Comparison of ENCODE assay signal across 12 cellular contexts in genomic region chr9:114112778-114113585, GRCh38. TPM values are rescaled to one million over a fixed set of nuclear protein-coding genes. Genes with fewer than 3 reads are reported as not detected.
DNase-seq lines count a peak whose midpoint lies in the region; ATAC-seq and TF ChIP-seq lines count a peak whose summit lies in the region.
"Had no signal": no experiment of that assay in that cellular context is flagged by ENCODE, and none has a peak within 500 bp of the region (broad histone marks: within the 10 kb centered on the region; RNA-seq: fewer than 3 reads in every experiment).

No MANE protein-coding gene starts in this region.

- H3K4me1 Mint-ChIP-seq in type B pancreatic cell (ENCODE audit: unreplicated experiment) = peaks cover 24% of the 10 kb centered on the region

- H3K36me3 Mint-ChIP-seq in type B pancreatic cell = no peaks in the 10 kb centered on the region
- H3K36me3 Mint-ChIP-seq: IgD-negative memory B cell; stimulated activated effector memory CD8-positive, alpha-beta T cell treated with anti-CD3 and anti-CD28 coated beads, Interleukin-12 subunit alpha, Interleukin-12 subunit beta, amount 100 ng/mL, for 72 hours had no signal

- peaks cover 19% of the 10 kb centered on the region for H3K27me3 Mint-ChIP-seq in type B pancreatic cell

- no peaks in the 10 kb centered on the region for H3K27me3 ChIP-seq in RWPE2 (ENCODE audit: insufficient read depth, poor library complexity, severe bottlenecking)
- H3K27me3 ChIP-seq: ascending aorta had no signal

- H3K27ac Mint-ChIP-seq in type B pancreatic cell = no peak overlapping the region
- H3K27ac Mint-ChIP-seq: stimulated activated effector memory CD8-positive, alpha-beta T cell treated with anti-CD3 and anti-CD28 coated beads, Interleukin-12 subunit alpha, Interleukin-12 subunit beta, amount 100 ng/mL, for 72 hours had no signal

- ATAC-seq in RWPE2 (ENCODE audit: low read depth) (peak; percentile 41; the same call in 1 of the 3 replicates), omental fat pad (ENCODE audit: low FRiP score) (peak; percentile 42), HG03469 (IDR thresholded peaks at IDR 0.05; ENCODE audit: unreplicated experiment) (no peak)

- H3K9me3 ChIP-seq in RWPE2 (ENCODE audit: severe bottlenecking) = no peaks in the 10 kb centered on the region
- H3K9me3 ChIP-seq: ascending aorta had no signal

- peak; percentile 62 for DNase-seq in AG08395 (ENCODE audit: low spot score)
- no peak for DNase-seq in RWPE2 (ENCODE audit: low spot score)
- peak; percentile 68 to 86 for DNase-seq in foreskin fibroblast
- DNase-seq in omental fat pad (ENCODE audit: low spot score) = peak; percentile 58
- DNase-seq in type B pancreatic cell (ENCODE audit: extremely low spot score, unreplicated experiment) = no peak
- no peak for DNase-seq in COR-L47 (lab: John Stamatoyannopoulos, UW)
- no peak for DNase-seq in germinal center (ENCODE audit: low spot score)

- TF ChIP-seq CTCF in RWPE2 (IDR thresholded peaks at IDR 0.05; ENCODE audit: poor library complexity, severe bottlenecking) = no peak
- TF ChIP-seq CTCF in foreskin fibroblast (IDR thresholded peaks at IDR 0.05; ENCODE audit: low read depth, low read length) = no peak
- TF ChIP-seq CTCF in omental fat pad (IDR thresholded peaks at IDR 0.05) = no peak
- no peak for TF ChIP-seq CTCF in type B pancreatic cell (conservative IDR thresholded peaks at IDR 0.05)

- H3K27ac ChIP-seq in RWPE2 (ENCODE audit: poor library complexity, severe bottlenecking) = no peak overlapping the region

- no peaks in the 10 kb centered on the region for H3K36me3 ChIP-seq in RWPE2 (ENCODE audit: low read depth)
- H3K36me3 ChIP-seq: ascending aorta had no signal

- H3K4me3 ChIP-seq in RWPE2 (ENCODE audit: severe bottlenecking) (no peak overlapping the region), foreskin fibroblast (ENCODE audit: low read depth in 1 of 2, low read length in 2 of 2) (no peak overlapping the region)
- H3K4me3 ChIP-seq: ascending aorta had no signal

- H3K4me1 ChIP-seq in RWPE2 (ENCODE audit: insufficient read depth, poor library complexity, severe bottlenecking) = peaks cover 10% of the 10 kb centered on the region

- H3K9me3 Mint-ChIP-seq in type B pancreatic cell = no peaks in the 10 kb centered on the region
- H3K9me3 Mint-ChIP-seq: stimulated activated effector memory CD8-positive, alpha-beta T cell treated with anti-CD3 and anti-CD28 coated beads, Interleukin-12 subunit alpha, Interleukin-12 subunit beta, amount 100 ng/mL, for 72 hours had no signal

- no peak overlapping the region for H3K4me3 Mint-ChIP-seq in type B pancreatic cell
- H3K4me3 Mint-ChIP-seq: IgD-negative memory B cell; stimulated activated effector memory CD8-positive, alpha-beta T cell treated with anti-CD3 and anti-CD28 coated beads, Interleukin-12 subunit alpha, Interleukin-12 subunit beta, amount 100 ng/mL, for 72 hours had no signal

RNA-seq across cellular contexts. Expression of gene KIF12, which starts 13.9 kb away (rescaled TPM):
- total RNA-seq in omental fat pad (under 1 TPM in 2 of 4 donors, not detected in 2; 0.12 to 0.19 TPM), type B pancreatic cell (ENCODE audit: low replicate concordance) (33.2 and 35.9 TPM in 2 replicates)
- total RNA-seq: ascending aorta had no signal

RNA-seq across cellular contexts. Expression of gene AMBP, which starts 34.9 kb away (rescaled TPM):
- total RNA-seq in omental fat pad (not detected), type B pancreatic cell (ENCODE audit: low replicate concordance) (110 and 230 TPM in 2 replicates)
- total RNA-seq: pulmonary artery endothelial cell had no signal

RNA-seq across cellular contexts. Expression of gene COL27A1, which starts 42.4 kb away (rescaled TPM):
- total RNA-seq in omental fat pad (10 to 100 TPM in 3 of 4 donors, 1 to 10 TPM in 1; 4.9 to 78.9 (median 10.1) TPM), type B pancreatic cell (ENCODE audit: low replicate concordance) (29.5 and 65.1 TPM in 2 replicates)

Comparison
In these comparisons a context has a peak if more than half of its experiments do, and no peak if none do; other contexts are left out.
1. DNase-seq: peak in AG08395 (single experiment), foreskin fibroblast (2 of 2) and omental fat pad (single experiment); none in RWPE2 (single experiment), type B pancreatic cell (single experiment), COR-L47 (single experiment) and germinal center (single experiment).
2. RNA of gene KIF12, which starts 13.9 kb away (total RNA-seq): 33.2 to 35.9 TPM in type B pancreatic cell; 0.12 to 0.19 TPM in omental fat pad; every median in the first group is over 10 times any median in the second.
3. RNA of gene AMBP, which starts 34.9 kb away (total RNA-seq): 110 to 230 TPM in type B pancreatic cell; not detected in omental fat pad; every median in the first group is over 100 times any median in the second.